ENCODE assay signal across 1 cellular context in the genomic region with DNA sequence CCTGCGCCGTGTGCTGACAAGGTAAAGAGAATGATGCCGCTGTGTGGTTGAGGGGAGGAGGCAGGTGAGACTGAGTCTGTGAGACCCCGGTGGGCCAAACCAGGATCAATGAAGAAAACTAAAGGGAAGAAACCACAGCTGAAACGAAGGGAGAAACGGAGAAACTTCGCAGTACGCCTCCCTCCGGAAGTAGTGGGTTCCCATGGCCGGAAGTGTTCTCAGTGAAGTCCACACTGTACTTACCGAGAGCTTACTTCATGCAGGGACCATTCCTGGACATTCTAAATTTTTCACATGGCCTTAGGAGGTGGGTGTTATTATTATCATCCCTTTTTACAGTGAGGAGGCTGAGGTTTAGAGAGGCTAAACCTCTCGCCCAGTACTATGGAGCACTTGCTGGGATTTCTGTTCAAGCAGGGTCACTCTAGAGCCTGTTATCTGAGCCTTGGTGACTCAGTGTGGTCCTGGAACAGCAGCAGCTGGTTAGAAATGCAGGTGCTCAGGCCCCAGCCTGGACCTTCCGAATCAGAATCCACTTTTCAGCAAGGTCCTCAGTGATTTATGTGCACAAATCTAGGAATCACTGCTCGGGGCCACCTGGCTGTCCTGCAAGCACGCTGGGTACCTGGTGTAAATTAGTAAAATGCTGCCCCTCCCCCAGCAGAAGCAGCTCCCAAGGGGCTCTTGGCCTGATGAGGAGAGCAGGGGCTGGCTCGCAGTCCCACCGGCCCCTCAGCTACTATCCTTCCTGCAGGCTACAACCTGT.
TF ChIP-seq lines count a peak whose summit lies in the region.

No MANE protein-coding gene starts in this region.

TF ChIP-seq in IMR-90, 13 proteins besides CTCF, POLR2A, EP300 and RAD21:
- no peak for TF ChIP-seq MXI1 (IDR thresholded peaks at IDR 0.05; ENCODE audit: borderline replicate concordance, low read depth, low read length)
- no peak for TF ChIP-seq MAFK (IDR thresholded peaks at IDR 0.05; ENCODE audit: low read depth, low read length)
- no peak for TF ChIP-seq FOS (IDR thresholded peaks at IDR 0.05; ENCODE audit: low read depth, low read length)
- TF ChIP-seq MAZ (IDR thresholded peaks at IDR 0.05; ENCODE audit: borderline replicate concordance, low read depth, low read length), result no peak
- no peak for TF ChIP-seq RCOR1 (IDR thresholded peaks at IDR 0.05; ENCODE audit: insufficient replicate concordance, low read length)
- TF ChIP-seq, protein P1, sequence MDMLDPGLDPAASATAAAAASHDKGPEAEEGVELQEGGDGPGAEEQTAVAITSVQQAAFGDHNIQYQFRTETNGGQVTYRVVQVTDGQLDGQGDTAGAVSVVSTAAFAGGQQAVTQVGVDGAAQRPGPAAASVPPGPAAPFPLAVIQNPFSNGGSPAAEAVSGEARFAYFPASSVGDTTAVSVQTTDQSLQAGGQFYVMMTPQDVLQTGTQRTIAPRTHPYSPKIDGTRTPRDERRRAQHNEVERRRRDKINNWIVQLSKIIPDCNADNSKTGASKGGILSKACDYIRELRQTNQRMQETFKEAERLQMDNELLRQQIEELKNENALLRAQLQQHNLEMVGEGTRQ (IDR thresholded peaks at IDR 0.05; ENCODE audit: low read depth, low read length), result no peak
- TF ChIP-seq, protein P2, sequence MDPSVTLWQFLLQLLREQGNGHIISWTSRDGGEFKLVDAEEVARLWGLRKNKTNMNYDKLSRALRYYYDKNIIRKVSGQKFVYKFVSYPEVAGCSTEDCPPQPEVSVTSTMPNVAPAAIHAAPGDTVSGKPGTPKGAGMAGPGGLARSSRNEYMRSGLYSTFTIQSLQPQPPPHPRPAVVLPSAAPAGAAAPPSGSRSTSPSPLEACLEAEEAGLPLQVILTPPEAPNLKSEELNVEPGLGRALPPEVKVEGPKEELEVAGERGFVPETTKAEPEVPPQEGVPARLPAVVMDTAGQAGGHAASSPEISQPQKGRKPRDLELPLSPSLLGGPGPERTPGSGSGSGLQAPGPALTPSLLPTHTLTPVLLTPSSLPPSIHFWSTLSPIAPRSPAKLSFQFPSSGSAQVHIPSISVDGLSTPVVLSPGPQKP (IDR thresholded peaks at IDR 0.05; ENCODE audit: borderline replicate concordance, low read depth, low read length), result no peak
- no peak for TF ChIP-seq CHD1 (IDR thresholded peaks at IDR 0.05; ENCODE audit: low read depth, low read length)
